ENCODE assay signal across 4 cellular contexts in the genomic region with DNA sequence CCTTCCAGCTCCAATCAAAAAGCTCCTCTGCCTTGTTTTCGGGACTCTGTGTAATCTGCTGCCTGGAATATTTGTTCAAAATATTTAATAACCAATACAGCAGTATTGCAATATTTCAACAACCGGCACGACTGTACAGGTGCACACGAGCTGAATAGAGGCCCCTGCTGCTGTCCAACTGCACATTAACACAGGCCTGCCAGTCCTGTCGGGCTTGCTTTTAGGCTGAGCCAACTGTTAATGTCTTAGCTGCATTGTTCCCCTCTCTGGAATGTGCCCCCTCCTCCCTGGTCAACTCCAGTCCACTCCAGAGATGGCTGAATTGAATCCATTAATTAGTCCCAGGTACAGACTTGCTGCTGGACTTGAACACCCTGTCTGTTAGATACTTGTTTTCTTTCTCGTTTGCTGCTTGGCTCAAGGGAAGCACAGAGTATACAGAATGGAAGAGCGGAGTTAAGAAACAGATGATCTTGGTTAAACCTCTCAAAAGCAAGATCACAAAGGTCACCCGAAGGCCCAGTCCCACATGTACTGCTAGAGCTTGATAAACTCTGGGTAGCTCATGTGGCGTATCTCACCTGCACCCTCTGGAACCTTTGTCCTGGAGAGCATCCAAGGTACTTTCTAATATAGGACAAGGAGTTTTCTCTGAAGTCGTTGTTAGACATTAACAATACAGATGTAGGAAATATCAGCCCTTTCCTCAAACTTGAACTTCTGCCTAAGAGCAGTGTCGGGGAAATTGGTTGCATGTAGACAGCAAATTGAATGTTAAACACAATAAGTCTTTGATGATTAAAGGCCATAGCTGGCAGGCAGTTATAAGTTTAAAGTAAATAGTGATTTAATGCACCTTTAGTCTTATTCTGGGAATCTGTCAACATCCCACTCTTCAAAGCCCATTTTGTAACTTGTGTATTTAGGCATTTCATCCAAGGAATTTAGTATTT.
TF ChIP-seq lines count a peak whose summit lies in the region.

No MANE protein-coding gene starts in this region.

TF ChIP-seq in SK-N-SH treated with all-trans-retinoic acid at 6 μM for 48 hours, 23 proteins besides CTCF, POLR2A, EP300 and RAD21:
- no peak for TF ChIP-seq ZNF565 (CRISPR knock-in tag; conservative IDR thresholded peaks at IDR 0.05; ENCODE audit: low read depth)
- no peak for TF ChIP-seq ISL1 (CRISPR knock-in tag; IDR thresholded peaks at IDR 0.05)
- TF ChIP-seq ZNF70 (CRISPR knock-in tag; IDR thresholded peaks at IDR 0.05) = no peak

TF ChIP-seq in SK-N-SH, 30 proteins besides CTCF, POLR2A, EP300 and RAD21:
- TF ChIP-seq GABPA (IDR thresholded peaks at IDR 0.05; ENCODE audit: low read depth) (no peak), NRF1 (IDR thresholded peaks at IDR 0.05; ENCODE audit: low read depth, low read length) (no peak), JUND (IDR thresholded peaks at IDR 0.05) (no peak)
- TF ChIP-seq, protein P1, sequence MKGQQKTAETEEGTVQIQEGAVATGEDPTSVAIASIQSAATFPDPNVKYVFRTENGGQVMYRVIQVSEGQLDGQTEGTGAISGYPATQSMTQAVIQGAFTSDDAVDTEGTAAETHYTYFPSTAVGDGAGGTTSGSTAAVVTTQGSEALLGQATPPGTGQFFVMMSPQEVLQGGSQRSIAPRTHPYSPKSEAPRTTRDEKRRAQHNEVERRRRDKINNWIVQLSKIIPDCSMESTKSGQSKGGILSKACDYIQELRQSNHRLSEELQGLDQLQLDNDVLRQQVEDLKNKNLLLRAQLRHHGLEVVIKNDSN (IDR thresholded peaks at IDR 0.05; ENCODE audit: borderline replicate concordance, low read depth) = no peak

TF ChIP-seq in HepG2, 621 proteins besides CTCF, POLR2A, EP300 and RAD21 (continues in another document):
- TF ChIP-seq, protein P2, sequence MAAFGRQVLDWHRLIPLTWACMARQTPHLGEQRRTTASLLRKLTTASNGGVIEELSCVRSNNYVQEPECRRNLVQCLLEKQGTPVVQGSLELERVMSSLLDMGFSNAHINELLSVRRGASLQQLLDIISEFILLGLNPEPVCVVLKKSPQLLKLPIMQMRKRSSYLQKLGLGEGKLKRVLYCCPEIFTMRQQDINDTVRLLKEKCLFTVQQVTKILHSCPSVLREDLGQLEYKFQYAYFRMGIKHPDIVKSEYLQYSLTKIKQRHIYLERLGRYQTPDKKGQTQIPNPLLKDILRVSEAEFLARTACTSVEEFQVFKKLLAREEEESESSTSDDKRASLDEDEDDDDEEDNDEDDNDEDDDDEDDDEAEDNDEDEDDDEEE (CRISPR knock-in tag; IDR thresholded peaks at IDR 0.05) = peak; percentile 79; the same call in 1 of the 2 replicates
- TF ChIP-seq, protein P3, sequence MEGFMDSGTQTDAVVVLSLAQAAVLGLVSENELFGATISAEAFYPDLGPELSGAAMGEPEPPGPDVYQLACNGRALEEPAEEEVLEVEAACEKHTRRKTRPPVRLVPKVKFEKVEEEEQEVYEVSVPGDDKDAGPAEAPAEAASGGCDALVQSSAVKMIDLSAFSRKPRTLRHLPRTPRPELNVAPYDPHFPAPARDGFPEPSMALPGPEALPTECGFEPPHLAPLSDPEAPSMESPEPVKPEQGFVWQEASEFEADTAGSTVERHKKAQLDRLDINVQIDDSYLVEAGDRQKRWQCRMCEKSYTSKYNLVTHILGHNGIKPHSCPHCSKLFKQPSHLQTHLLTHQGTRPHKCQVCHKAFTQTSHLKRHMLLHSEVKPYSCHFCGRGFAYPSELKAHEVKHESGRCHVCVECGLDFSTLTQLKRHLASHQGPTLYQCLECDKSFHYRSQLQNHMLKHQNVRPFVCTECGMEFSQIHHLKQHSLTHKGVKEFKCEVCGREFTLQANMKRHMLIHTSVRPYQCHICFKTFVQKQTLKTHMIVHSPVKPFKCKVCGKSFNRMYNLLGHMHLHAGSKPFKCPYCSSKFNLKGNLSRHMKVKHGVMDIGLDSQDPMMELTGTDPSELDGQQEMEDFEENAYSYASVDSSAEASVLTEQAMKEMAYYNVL (CRISPR knock-in tag; IDR thresholded peaks at IDR 0.05; ENCODE audit: borderline replicate concordance) = no peak; the same call in 1 of the 2 replicates
- TF ChIP-seq KDM2A (CRISPR knock-in tag; IDR thresholded peaks at IDR 0.05; ENCODE audit: borderline replicate concordance, low read depth) (peak; percentile 55), NFKBIZ (CRISPR knock-in tag; IDR thresholded peaks at IDR 0.05) (peak; percentile 81; the same call in 1 of the 2 replicates), THYN1 (CRISPR knock-in tag; IDR thresholded peaks at IDR 0.05; ENCODE audit: borderline replicate concordance, low read depth) (0 out of 2 replicates have a peak, but pooled peaks have one; percentile 69), ZNF562 (CRISPR knock-in tag; IDR thresholded peaks at IDR 0.05; ENCODE audit: borderline replicate concordance) (no peak), SIN3B (IDR thresholded peaks at IDR 0.05; ENCODE audit: low read length) (no peak), SKI (IDR thresholded peaks at IDR 0.05; ENCODE audit: partially characterized antibody) (peak; percentile 99)
- TF ChIP-seq, protein P4, sequence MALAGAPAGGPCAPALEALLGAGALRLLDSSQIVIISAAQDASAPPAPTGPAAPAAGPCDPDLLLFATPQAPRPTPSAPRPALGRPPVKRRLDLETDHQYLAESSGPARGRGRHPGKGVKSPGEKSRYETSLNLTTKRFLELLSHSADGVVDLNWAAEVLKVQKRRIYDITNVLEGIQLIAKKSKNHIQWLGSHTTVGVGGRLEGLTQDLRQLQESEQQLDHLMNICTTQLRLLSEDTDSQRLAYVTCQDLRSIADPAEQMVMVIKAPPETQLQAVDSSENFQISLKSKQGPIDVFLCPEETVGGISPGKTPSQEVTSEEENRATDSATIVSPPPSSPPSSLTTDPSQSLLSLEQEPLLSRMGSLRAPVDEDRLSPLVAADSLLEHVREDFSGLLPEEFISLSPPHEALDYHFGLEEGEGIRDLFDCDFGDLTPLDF (CRISPR knock-in tag; IDR thresholded peaks at IDR 0.05) = no peak
- TF ChIP-seq, protein P5, sequence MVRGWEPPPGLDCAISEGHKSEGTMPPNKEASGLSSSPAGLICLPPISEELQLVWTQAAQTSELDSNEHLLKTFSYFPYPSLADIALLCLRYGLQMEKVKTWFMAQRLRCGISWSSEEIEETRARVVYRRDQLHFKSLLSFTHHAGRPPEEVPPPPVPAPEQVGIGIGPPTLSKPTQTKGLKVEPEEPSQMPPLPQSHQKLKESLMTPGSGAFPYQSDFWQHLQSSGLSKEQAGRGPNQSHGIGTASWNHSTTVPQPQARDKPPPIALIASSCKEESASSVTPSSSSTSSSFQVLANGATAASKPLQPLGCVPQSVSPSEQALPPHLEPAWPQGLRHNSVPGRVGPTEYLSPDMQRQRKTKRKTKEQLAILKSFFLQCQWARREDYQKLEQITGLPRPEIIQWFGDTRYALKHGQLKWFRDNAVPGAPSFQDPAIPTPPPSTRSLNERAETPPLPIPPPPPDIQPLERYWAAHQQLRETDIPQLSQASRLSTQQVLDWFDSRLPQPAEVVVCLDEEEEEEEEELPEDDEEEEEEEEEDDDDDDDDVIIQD (CRISPR knock-in tag; IDR thresholded peaks at IDR 0.05; ENCODE audit: low read depth) = peak; percentile 22; the same call in 1 of the 2 replicates
- TF ChIP-seq, protein P6, sequence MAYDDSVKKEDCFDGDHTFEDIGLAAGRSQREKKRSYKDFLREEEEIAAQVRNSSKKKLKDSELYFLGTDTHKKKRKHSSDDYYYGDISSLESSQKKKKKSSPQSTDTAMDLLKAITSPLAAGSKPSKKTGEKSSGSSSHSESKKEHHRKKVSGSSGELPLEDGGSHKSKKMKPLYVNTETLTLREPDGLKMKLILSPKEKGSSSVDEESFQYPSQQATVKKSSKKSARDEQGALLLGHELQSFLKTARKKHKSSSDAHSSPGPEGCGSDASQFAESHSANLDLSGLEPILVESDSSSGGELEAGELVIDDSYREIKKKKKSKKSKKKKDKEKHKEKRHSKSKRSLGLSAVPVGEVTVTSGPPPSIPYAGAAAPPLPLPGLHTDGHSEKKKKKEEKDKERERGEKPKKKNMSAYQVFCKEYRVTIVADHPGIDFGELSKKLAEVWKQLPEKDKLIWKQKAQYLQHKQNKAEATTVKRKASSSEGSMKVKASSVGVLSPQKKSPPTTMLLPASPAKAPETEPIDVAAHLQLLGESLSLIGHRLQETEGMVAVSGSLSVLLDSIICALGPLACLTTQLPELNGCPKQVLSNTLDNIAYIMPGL (CRISPR knock-in tag; IDR thresholded peaks at IDR 0.05; ENCODE audit: borderline replicate concordance in 1 of 2, low read depth in 1 of 2) = peak in 1 of 2 experiments; percentile 36; a peak in 1 of 4 replicates

TF ChIP-seq in HEK293T, 16 proteins besides CTCF, POLR2A, EP300 and RAD21:
- TF ChIP-seq CTBP1 (IDR thresholded peaks at IDR 0.05; ENCODE audit: borderline replicate concordance) (no peak), ZNF384 (IDR thresholded peaks at IDR 0.05) (no peak), NFRKB (IDR thresholded peaks at IDR 0.05) (no peak), L3MBTL2 (conservative IDR thresholded peaks at IDR 0.05) (no peak), SUZ12 (IDR thresholded peaks at IDR 0.05) (no peak), TARDBP (IDR thresholded peaks at IDR 0.05) (no peak), FOXA1 (IDR thresholded peaks at IDR 0.05) (no peak), HDGF (IDR thresholded peaks at IDR 0.05; ENCODE audit: borderline replicate concordance) (no peak), FOXM1 (IDR thresholded peaks at IDR 0.05; ENCODE audit: borderline replicate concordance) (no peak), ARNT (IDR thresholded peaks at IDR 0.05) (no peak), ELF4 (IDR thresholded peaks at IDR 0.05) (no peak), SP1 (IDR thresholded peaks at IDR 0.05) (no peak), BHLHE40 (IDR thresholded peaks at IDR 0.05; ENCODE audit: borderline replicate concordance) (no peak), LEF1 (IDR thresholded peaks at IDR 0.05; ENCODE audit: borderline replicate concordance) (no peak), FOXK2 (IDR thresholded peaks at IDR 0.05) (no peak)
- TF ChIP-seq, protein P7, sequence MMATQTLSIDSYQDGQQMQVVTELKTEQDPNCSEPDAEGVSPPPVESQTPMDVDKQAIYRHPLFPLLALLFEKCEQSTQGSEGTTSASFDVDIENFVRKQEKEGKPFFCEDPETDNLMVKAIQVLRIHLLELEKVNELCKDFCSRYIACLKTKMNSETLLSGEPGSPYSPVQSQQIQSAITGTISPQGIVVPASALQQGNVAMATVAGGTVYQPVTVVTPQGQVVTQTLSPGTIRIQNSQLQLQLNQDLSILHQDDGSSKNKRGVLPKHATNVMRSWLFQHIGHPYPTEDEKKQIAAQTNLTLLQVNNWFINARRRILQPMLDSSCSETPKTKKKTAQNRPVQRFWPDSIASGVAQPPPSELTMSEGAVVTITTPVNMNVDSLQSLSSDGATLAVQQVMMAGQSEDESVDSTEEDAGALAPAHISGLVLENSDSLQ (IDR thresholded peaks at IDR 0.05) = no peak
